8 cellular contexts compared by ENCODE assay signal in the genomic region with DNA sequence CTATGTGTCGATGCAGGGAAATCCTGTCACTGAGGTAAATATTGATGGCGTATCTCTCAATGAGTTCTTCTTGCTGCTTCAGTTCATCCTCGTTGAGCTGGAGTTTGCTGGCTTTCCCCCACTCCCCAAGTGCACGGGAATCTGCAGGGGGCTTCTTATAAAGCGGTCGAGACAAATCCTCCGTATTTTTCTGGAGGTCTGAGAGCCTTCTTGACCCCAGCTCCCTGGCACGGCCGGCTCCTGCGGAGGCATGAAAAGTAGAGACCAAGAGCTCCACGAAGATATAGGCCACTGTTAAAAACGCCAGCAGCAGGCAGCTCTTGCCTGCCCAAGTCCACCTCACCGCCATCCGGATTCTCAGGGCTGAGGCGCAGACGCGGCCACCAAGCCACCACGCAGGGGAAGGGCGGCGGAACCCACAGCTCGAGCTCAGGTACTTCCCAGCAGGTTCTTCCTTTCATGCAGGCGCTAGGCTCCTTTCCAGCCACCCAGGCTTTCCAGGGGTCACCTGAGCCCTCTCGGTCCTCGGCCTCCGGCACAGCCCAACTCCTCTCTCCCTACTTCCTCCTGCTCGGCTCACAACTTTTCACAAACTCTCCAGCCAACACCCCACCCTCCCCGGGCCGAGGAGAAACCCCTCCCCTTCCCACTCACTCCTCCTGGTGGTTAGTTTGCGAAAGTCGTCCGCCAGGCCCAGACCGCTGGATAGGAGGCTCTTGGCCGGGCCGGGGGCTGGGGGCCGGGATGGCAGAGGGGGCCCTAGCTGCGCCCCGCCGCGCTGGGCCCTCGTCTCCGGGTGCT. TPM values are rescaled to one million over a fixed set of nuclear protein-coding genes. Genes with fewer than 3 reads are reported as not detected.
DNase-seq lines count a peak whose midpoint lies in the region; ATAC-seq and TF ChIP-seq lines count a peak whose summit lies in the region.

A gene (minus strand): TSS at position 596 of the 801 bp plus-strand sequence. CDS start 247 bp downstream, at position 349.

- CTCF ChIA-PET in CD8-positive, alpha-beta memory T cell (lab: Charles Lee): interaction anchor here (0.7 to 7.7 kb wide), 22 partner anchors 15 to 583 kb away, joined by 3 to 78 read pairs (median 3); a partner anchor contains a TSS
- CTCF ChIA-PET in OCI-LY7 (lab: Charles Lee; ENCODE audit: unreplicated experiment): no interaction called here

- peaks cover 11% of the 10 kb centered on the region; the same call in 1 of the 2 replicates for H4K20me1 ChIP-seq in OCI-LY7 (ENCODE audit: insufficient read depth, low read length)

- BruUV-seq in OCI-LY7 (replicated peaks; lab: Mats Ljungman, UMichigan): no TSS peak

- H3K4me1 ChIP-seq in CD8-positive, alpha-beta memory T cell (ENCODE audit: insufficient read depth, low read length): peaks cover 40% of the 10 kb centered on the region
- peaks cover 31% of the 10 kb centered on the region for H3K4me1 ChIP-seq in OCI-LY7 (ENCODE audit: insufficient read depth, low read length, poor library complexity, severe bottlenecking)
- peaks cover 19 to 23% of the 10 kb centered on the region in 2 donors for H3K4me1 ChIP-seq in mucosa of rectum (ENCODE audit: control insufficient read depth in 2 of 2, insufficient read depth in 2 of 2, low read length in 2 of 2)

- H3K36me3 Mint-ChIP-seq in CD8-positive, alpha-beta memory T cell: peaks cover 9 to 32% (median 9%) of the 10 kb centered on the region in 3 donors

- H3K9me3 ChIP-seq in CD8-positive, alpha-beta memory T cell (ENCODE audit: low read length): no peaks in the 10 kb centered on the region
- H3K9me3 ChIP-seq in OCI-LY7 (ENCODE audit: low read length) (no peaks in the 10 kb centered on the region), mucosa of rectum (ENCODE audit: control insufficient read depth in 2 of 2, low read length in 2 of 2) (no peaks in the 10 kb centered on the region)

- H3K36me3 ChIP-seq in CD8-positive, alpha-beta memory T cell (ENCODE audit: insufficient read depth, low read length): no peaks in the 10 kb centered on the region
- H3K36me3 ChIP-seq in OCI-LY7 (ENCODE audit: insufficient read depth, low read length) (peaks cover 29% of the 10 kb centered on the region), mucosa of rectum (ENCODE audit: control insufficient read depth in 2 of 2, insufficient read depth in 2 of 2, low read length in 2 of 2) (no peaks in the 10 kb centered on the region)

- POLR2A ChIA-PET in CD8-positive, alpha-beta memory T cell (lab: Charles Lee): interaction anchor here (0.7 to 2.3 kb wide), 5 partner anchors 9 to 184 kb away, joined by 3 to 9 read pairs (median 5); a partner anchor contains a TSS
- POLR2A ChIA-PET in OCI-LY7 (lab: Charles Lee): interaction anchor here (0.8 to 1.4 kb wide), 4 partner anchors 12 to 745 kb away, joined by 3 to 5 read pairs (median 4); no protein-coding TSS in a partner anchor

- H3K9me2 ChIP-seq in OCI-LY7 (ENCODE audit: insufficient read depth, low read length): no peaks in the 10 kb centered on the region

- TF ChIP-seq CTCF in OCI-LY7 (conservative IDR thresholded peaks at IDR 0.05; ENCODE audit: low read length) (peak; percentile 75), epithelial cell of proximal tubule (conservative IDR thresholded peaks at IDR 0.05; ENCODE audit: low read depth, low read length) (peak; percentile 72)

- ATAC-seq in GM19351 (IDR thresholded peaks at IDR 0.05; ENCODE audit: unreplicated experiment) (peak; percentile 64), HG03520 (IDR thresholded peaks at IDR 0.05; ENCODE audit: unreplicated experiment) (peak; percentile 65)

- H3K4me3 ChIP-seq in CD8-positive, alpha-beta memory T cell (ENCODE audit: low read length): peak within 1 kb of the TSS; percentile 87
- H3K4me3 ChIP-seq in OCI-LY7 (ENCODE audit: low read depth, low read length, poor library complexity, severe bottlenecking) (peak within 1 kb of the TSS; percentile 94), epithelial cell of proximal tubule (ENCODE audit: low read depth, low read length) (peak within 1 kb of the TSS; percentile 94), mucosa of rectum (ENCODE audit: low read length in 2 of 2) (peak within 1 kb of the TSS; percentile 95 to 99)

- peak within 1 kb of the TSS; percentile 85 to 98 (median 94) for H3K27ac Mint-ChIP-seq in CD8-positive, alpha-beta memory T cell

- peaks cover 53 to 67% (median 64%) of the 10 kb centered on the region in 3 donors for H3K4me1 Mint-ChIP-seq in CD8-positive, alpha-beta memory T cell

- H3K9me3 Mint-ChIP-seq in CD8-positive, alpha-beta memory T cell: no peaks in the 10 kb centered on the region

- peak within 1 kb of the TSS; percentile 95 to 97 for H3K9ac ChIP-seq in mucosa of rectum (ENCODE audit: low read depth in 1 of 2, low read length in 2 of 2)

- peak within 1 kb of the TSS; percentile 100 for H2AFZ ChIP-seq in OCI-LY7 (ENCODE audit: low read length)

- no peaks in the 10 kb centered on the region for H3K27me3 Mint-ChIP-seq in CD8-positive, alpha-beta memory T cell

- H3K4me2 ChIP-seq in OCI-LY7 (ENCODE audit: low read length): peak within 1 kb of the TSS; percentile 89

- H3K27ac ChIP-seq in CD8-positive, alpha-beta memory T cell (ENCODE audit: low read depth, low read length): peak within 1 kb of the TSS; percentile 84
- H3K27ac ChIP-seq in OCI-LY7 (ENCODE audit: low read depth, low read length, poor library complexity, severe bottlenecking) (peak within 1 kb of the TSS; percentile 77), mucosa of rectum (ENCODE audit: low read depth in 2 of 2, low read length in 2 of 2) (peak within 1 kb of the TSS; percentile 91 to 92)

- H3K79me2 ChIP-seq in OCI-LY7 (ENCODE audit: insufficient read depth, low read depth, low read length): peaks cover 46% of the 10 kb centered on the region; the same call in 1 of the 2 replicates

- peak within 1 kb of the TSS; percentile 92 to 99 (median 96) for H3K4me3 Mint-ChIP-seq in CD8-positive, alpha-beta memory T cell

- peak; percentile 53 to 84 (median 73) for DNase-seq in CD8-positive, alpha-beta memory T cell
- DNase-seq in OCI-LY7 (ENCODE audit: low spot score) (peak; percentile 86), activated T-cell treated with anti-CD3 and anti-CD28 coated beads for 4 hours (peak; percentile 70), epithelial cell of proximal tubule (ENCODE audit: low read depth) (peak; percentile 44)
- DNase-seq in stimulated activated CD8-positive, alpha-beta memory T cell treated with anti-CD3 and anti-CD28 coated beads, Interleukin-4, amount 100 ng/mL, for 48 hours: peak; percentile 83

- no peaks in the 10 kb centered on the region for H3K27me3 ChIP-seq in CD8-positive, alpha-beta memory T cell (ENCODE audit: insufficient read depth, low read length, poor library complexity, severe bottlenecking)
- H3K27me3 ChIP-seq in mucosa of rectum (ENCODE audit: control insufficient read depth in 2 of 2, insufficient read depth in 2 of 2, low read length in 2 of 2): no peaks in the 10 kb centered on the region

- intact Hi-C loops in OCI-LY7 (cut with micrococcal nuclease; ENCODE audit: unreplicated experiment): loop anchor here (1.0 to 5.0 kb wide), 5 partner anchors 54 to 1382 kb away; a partner anchor contains a TSS

RNA-seq across cellular contexts. Expression of the gene that starts here (rescaled TPM):
- total RNA-seq in CD8-positive, alpha-beta memory T cell: 1 to 10 TPM; 5.8 to 6.5 TPM
- 5.3 TPM for polyA plus RNA-seq in CD8-positive, alpha-beta memory T cell
- total RNA-seq in OCI-LY7 (2014; rRNA removed; shearing (Covaris generic)): 2.1 and 3.8 TPM in 2 replicates
- total RNA-seq in OCI-LY7 (2022) (3.7 and 4.4 TPM in 2 replicates), epithelial cell of proximal tubule (4.1 and 5.7 TPM in 2 replicates)

Comparison
In these comparisons a context has a peak if more than half of its experiments do, and no peak if none do; other contexts are left out.
1. Peak in every context shown above with its lines: DNase-seq, ATAC-seq, H3K4me3 ChIP-seq and H3K27ac ChIP-seq.